30 cellular contexts compared by ENCODE assay signal in genomic region chr19:41916033-41916424, GRCh38. TPM values are rescaled to one million over a fixed set of nuclear protein-coding genes. Genes with fewer than 3 reads are reported as not detected.
DNase-seq lines count a peak whose midpoint lies in the region; ATAC-seq and TF ChIP-seq lines count a peak whose summit lies in the region.
"Had no signal": no experiment of that assay in that cellular context is flagged by ENCODE, and none has a peak within 500 bp of the region (broad histone marks: within the 10 kb centered on the region; RNA-seq: fewer than 3 reads in every experiment).

No MANE protein-coding gene starts in this region.

- no peak for DNase-seq in activated CD8-positive, alpha-beta T cell treated with anti-CD3 and anti-CD28 coated beads for 36 hours
- no peak for DNase-seq in activated CD8-positive, alpha-beta T cell treated with anti-CD3 and anti-CD28 coated beads, Interleukin-2, amount 10 ng/mL, durations not matched to agents 7 days and 5 days
- no peak for DNase-seq in trophoblast cell
- DNase-seq in HPDE6-E6E7 (ENCODE audit: extremely low spot score): no peak
- DNase-seq: activated CD4-positive, alpha-beta T cell treated with anti-CD3 and anti-CD28 coated beads for 4 hours; activated effector memory CD4-positive, alpha-beta T cell treated with Interleukin-2 at 50 U/mL for 16 hours; esophagus squamous epithelium; foreskin keratinocyte; head of caudate nucleus; islet precursor cell; left ventricle myocardium inferior; mesendoderm; MV-4-11; NCI-H1436 treated with DMSO at 0.1 percent for 48 hours; NCI-H82; SIG-M5; stimulated activated CD4-positive, alpha-beta T cell treated with anti-CD3 and anti-CD28 coated beads, Interleukin-1b, Interleukin-23, amount 100 ng/mL, for 48 hours; stimulated activated naive CD4-positive, alpha-beta T cell treated with Interleukin-2 at 50 U/mL for 16 hours; T-helper 9 cell had no signal

- H4K8ac ChIP-seq in trophoblast cell (ENCODE audit: low read depth, low read length): no peak overlapping the region

- WGBS in trophoblast cell (ENCODE audit: extremely low coverage, insufficient coverage, insufficient read length): no CpG with 5 or more reads among the region's 13 CpGs

- H2BK12ac ChIP-seq in trophoblast cell (ENCODE audit: low read length): no peak overlapping the region

- H3K4me1 ChIP-seq in trophoblast cell (ENCODE audit: control insufficient read depth in 1 of 2, insufficient read depth in 2 of 2, low read length in 2 of 2): no peaks in the 10 kb centered on the region
- H3K4me1 ChIP-seq: foreskin keratinocyte, HAP-1 had no signal

- H3K9me2 ChIP-seq in SU-DHL-6 (replicated peaks; ENCODE audit: insufficient read depth, low read length): no peaks in the 10 kb centered on the region

- intact Hi-C loops in activated CD8-positive, alpha-beta T cell treated with anti-CD3 and anti-CD28 coated beads for 36 hours (cut with micrococcal nuclease): no loop called here

- no peak overlapping the region for H3K14ac ChIP-seq in trophoblast cell (ENCODE audit: low read length)

- H3K4me1 Mint-ChIP-seq in activated CD8-positive, alpha-beta T cell treated with anti-CD3 and anti-CD28 coated beads for 36 hours (ENCODE audit: low read depth): peaks cover 24% of the 10 kb centered on the region
- peaks cover 6% of the 10 kb centered on the region for H3K4me1 Mint-ChIP-seq in activated CD8-positive, alpha-beta T cell treated with anti-CD3 and anti-CD28 coated beads, Interleukin-2, amount 10 ng/mL, durations not matched to agents 7 days and 5 days (ENCODE audit: low read depth)

- no peak for TF ChIP-seq CTCF in activated CD8-positive, alpha-beta T cell treated with anti-CD3 and anti-CD28 coated beads for 36 hours (IDR thresholded peaks at IDR 0.05)
- TF ChIP-seq CTCF in SU-DHL-6 (IDR thresholded peaks at IDR 0.05; ENCODE audit: insufficient read depth, low read length, poor library complexity, severe bottlenecking): no peak

- H3K27me3 Mint-ChIP-seq in activated CD8-positive, alpha-beta T cell treated with anti-CD3 and anti-CD28 coated beads for 36 hours: peaks cover 20% of the 10 kb centered on the region
- peaks cover 24% of the 10 kb centered on the region for H3K27me3 Mint-ChIP-seq in activated CD8-positive, alpha-beta T cell treated with anti-CD3 and anti-CD28 coated beads, Interleukin-2, amount 10 ng/mL, durations not matched to agents 7 days and 5 days (ENCODE audit: low read depth)

- H2AFZ ChIP-seq in SU-DHL-6 (ENCODE audit: low read depth, low read length, severe bottlenecking) (no peak overlapping the region), trophoblast cell (ENCODE audit: insufficient read depth, low read length, poor library complexity) (no peak overlapping the region)

- H3K4me3 ChIP-seq in SU-DHL-6 (ENCODE audit: insufficient read depth, low read length, poor library complexity, severe bottlenecking) (peak overlapping the region; percentile 73), trophoblast cell (ENCODE audit: low read depth, low read length) (peak overlapping the region; percentile 33)
- H3K4me3 ChIP-seq: esophagus squamous epithelium, HAP-1, left ventricle myocardium inferior, suprapubic skin had no signal

- H3K79me2 ChIP-seq in SU-DHL-6 (ENCODE audit: insufficient read depth, low read length) (peaks cover 53% of the 10 kb centered on the region), trophoblast cell (ENCODE audit: control insufficient read depth, insufficient read depth, low read length, poor library complexity) (no peaks in the 10 kb centered on the region)

- H3K23ac ChIP-seq in trophoblast cell (ENCODE audit: low read length): peak overlapping the region; percentile 77

- H4K91ac ChIP-seq in trophoblast cell (ENCODE audit: low read depth, low read length): no peak overlapping the region

- H3K4me2 ChIP-seq in SU-DHL-6 (ENCODE audit: low read depth, low read length, poor library complexity, severe bottlenecking) (peak overlapping the region; percentile 98), trophoblast cell (ENCODE audit: low read length) (no peak overlapping the region)

- H3K4me3 Mint-ChIP-seq in activated CD8-positive, alpha-beta T cell treated with anti-CD3 and anti-CD28 coated beads for 36 hours: no peak overlapping the region
- no peak overlapping the region for H3K4me3 Mint-ChIP-seq in activated CD8-positive, alpha-beta T cell treated with anti-CD3 and anti-CD28 coated beads, Interleukin-2, amount 10 ng/mL, durations not matched to agents 7 days and 5 days

- no peaks in the 10 kb centered on the region for H3K9me3 ChIP-seq in SU-DHL-6 (ENCODE audit: insufficient read depth, low read length)
- peaks cover 36% of the 10 kb centered on the region for H3K9me3 ChIP-seq in trophoblast cell (ENCODE audit: insufficient read depth, low read depth, low read length)
- H3K9me3 ChIP-seq: esophagus squamous epithelium, HAP-1, left ventricle myocardium inferior, neutrophil, suprapubic skin had no signal

- no peak overlapping the region for H4K12ac ChIP-seq in trophoblast cell (ENCODE audit: low read depth, low read length)

- H3K27me3 ChIP-seq in SU-DHL-6 (ENCODE audit: low read length) (no peaks in the 10 kb centered on the region), trophoblast cell (ENCODE audit: insufficient read depth, low read length) (peaks cover 68% of the 10 kb centered on the region)

- H3K9me3 Mint-ChIP-seq in activated CD8-positive, alpha-beta T cell treated with anti-CD3 and anti-CD28 coated beads for 36 hours: no peaks in the 10 kb centered on the region
- H3K9me3 Mint-ChIP-seq in activated CD8-positive, alpha-beta T cell treated with anti-CD3 and anti-CD28 coated beads, Interleukin-2, amount 10 ng/mL, durations not matched to agents 7 days and 5 days (ENCODE audit: insufficient read depth): no peaks in the 10 kb centered on the region
- H3K9me3 Mint-ChIP-seq: activated naive CD4-positive, alpha-beta T cell treated with anti-CD3 and anti-CD28 coated beads, Interleukin-2, amount 50 U/mL, for 72 hours had no signal

- no peak overlapping the region for H2BK120ac ChIP-seq in trophoblast cell (ENCODE audit: insufficient read depth, low read length, poor library complexity)

- H3K27ac Mint-ChIP-seq in activated CD8-positive, alpha-beta T cell treated with anti-CD3 and anti-CD28 coated beads for 36 hours: no peak overlapping the region
- H3K27ac Mint-ChIP-seq in activated CD8-positive, alpha-beta T cell treated with anti-CD3 and anti-CD28 coated beads, Interleukin-2, amount 10 ng/mL, durations not matched to agents 7 days and 5 days: no peak overlapping the region
- H3K27ac Mint-ChIP-seq: activated naive CD4-positive, alpha-beta T cell treated with anti-CD3 and anti-CD28 coated beads, Interleukin-2, amount 50 U/mL, for 72 hours had no signal

- no peak overlapping the region for H3K4ac ChIP-seq in trophoblast cell (ENCODE audit: low read depth, low read length)

- peak overlapping the region; percentile 100 for H3K9ac ChIP-seq in SU-DHL-6 (ENCODE audit: low read length)
- H3K9ac ChIP-seq in trophoblast cell (ENCODE audit: low read length): no peak overlapping the region

- H3K36me3 ChIP-seq in SU-DHL-6 (ENCODE audit: low read length) (no peaks in the 10 kb centered on the region), trophoblast cell (ENCODE audit: control insufficient read depth in 1 of 2, insufficient read depth in 2 of 2, low read length in 2 of 2) (no peaks in the 10 kb centered on the region)
- H3K36me3 ChIP-seq: esophagus squamous epithelium, HAP-1, left ventricle myocardium inferior, neutrophil, suprapubic skin had no signal

- peak; percentile 16 for ATAC-seq in activated CD8-positive, alpha-beta T cell treated with anti-CD3 and anti-CD28 coated beads for 36 hours
- no peak for ATAC-seq in activated CD8-positive, alpha-beta T cell treated with anti-CD3 and anti-CD28 coated beads, Interleukin-2, amount 10 ng/mL, durations not matched to agents 7 days and 5 days
- no peak for ATAC-seq in GM18861 (IDR thresholded peaks at IDR 0.05; ENCODE audit: unreplicated experiment)
- ATAC-seq: foreskin keratinocyte, right cardiac atrium had no signal

- H3K27ac ChIP-seq in SU-DHL-6 (ENCODE audit: low read depth, low read length) (peak overlapping the region; percentile 99), trophoblast cell (ENCODE audit: low read depth, low read length) (no peak overlapping the region)
- H3K27ac ChIP-seq: esophagus squamous epithelium, foreskin keratinocyte, left ventricle myocardium inferior, neutrophil, suprapubic skin, VCaP had no signal

- no peak overlapping the region for H2AK5ac ChIP-seq in trophoblast cell (ENCODE audit: low read length)

- H4K20me1 ChIP-seq in SU-DHL-6 (ENCODE audit: low read depth, low read length): no peaks in the 10 kb centered on the region

- H3K18ac ChIP-seq in trophoblast cell (ENCODE audit: low read length): no peak overlapping the region

- POLR2A ChIA-PET in activated CD8-positive, alpha-beta T cell treated with anti-CD3 and anti-CD28 coated beads for 36 hours (lab: Charles Lee): interaction anchor here (0.7 to 0.9 kb wide), 2 partner anchors 11 to 56 kb away, joined by 3 to 4 read pairs; partner anchors contain the start of gene RPS19
- POLR2A ChIA-PET in activated CD8-positive, alpha-beta T cell treated with anti-CD3 and anti-CD28 coated beads, Interleukin-2, amount 10 ng/mL, durations not matched to agents 7 days and 5 days (lab: Charles Lee): no interaction called here

- CTCF ChIA-PET in activated CD8-positive, alpha-beta T cell treated with anti-CD3 and anti-CD28 coated beads for 36 hours (lab: Charles Lee): no interaction called here
- CTCF ChIA-PET in activated CD8-positive, alpha-beta T cell treated with anti-CD3 and anti-CD28 coated beads, Interleukin-2, amount 10 ng/mL, durations not matched to agents 7 days and 5 days (lab: Charles Lee): no interaction called here

- no peak overlapping the region for H2BK5ac ChIP-seq in trophoblast cell (ENCODE audit: low read depth, low read length, poor library complexity)

- H3K79me1 ChIP-seq in trophoblast cell (ENCODE audit: low read length): no peaks in the 10 kb centered on the region

- no peaks in the 10 kb centered on the region for H3K36me3 Mint-ChIP-seq in activated CD8-positive, alpha-beta T cell treated with anti-CD3 and anti-CD28 coated beads for 36 hours (ENCODE audit: low read depth)
- no peaks in the 10 kb centered on the region for H3K36me3 Mint-ChIP-seq in activated CD8-positive, alpha-beta T cell treated with anti-CD3 and anti-CD28 coated beads, Interleukin-2, amount 10 ng/mL, durations not matched to agents 7 days and 5 days (ENCODE audit: low read depth)
- H3K36me3 Mint-ChIP-seq: activated naive CD4-positive, alpha-beta T cell treated with anti-CD3 and anti-CD28 coated beads, Interleukin-2, amount 50 U/mL, for 72 hours had no signal

- peaks cover 39% of the 10 kb centered on the region for H3F3A ChIP-seq in SU-DHL-6 (ENCODE audit: insufficient read depth)

RNA-seq across cellular contexts. Expression of gene ERFL, which starts 12.2 kb away (rescaled TPM):
- total RNA-seq in activated CD8-positive, alpha-beta T cell treated with anti-CD3 and anti-CD28 coated beads for 36 hours: 1 to 10 TPM; 1.5 to 1.6 TPM
- 1 to 10 TPM in 1 of 2 experiments, under 1 TPM in 1; 0.84 to 1.1 TPM for total RNA-seq in activated CD8-positive, alpha-beta T cell treated with anti-CD3 and anti-CD28 coated beads, Interleukin-2, amount 10 ng/mL, durations not matched to agents 7 days and 5 days
- 0.27 and 0.31 TPM in 2 replicates for polyA plus RNA-seq in trophoblast cell (2013)
- total RNA-seq: cerebellum, dermis microvascular lymphatic vessel endothelial cell, esophagus squamous epithelium, foreskin keratinocyte, left ventricle myocardium inferior, NCI-H460 had no signal

RNA-seq across cellular contexts. Expression of gene ARHGEF1, which starts 33.0 kb away (rescaled TPM):
- total RNA-seq in activated CD8-positive, alpha-beta T cell treated with anti-CD3 and anti-CD28 coated beads for 36 hours: 100 to 1,000 TPM; 307 to 308 TPM
- total RNA-seq in activated CD8-positive, alpha-beta T cell treated with anti-CD3 and anti-CD28 coated beads, Interleukin-2, amount 10 ng/mL, durations not matched to agents 7 days and 5 days: 100 to 1,000 TPM; 515 to 537 TPM
- polyA plus RNA-seq in trophoblast cell (2013): 65.5 and 67.8 TPM in 2 replicates

RNA-seq across cellular contexts. Expression of gene CD79A, which starts 39.0 kb away (rescaled TPM):
- total RNA-seq in activated CD8-positive, alpha-beta T cell treated with anti-CD3 and anti-CD28 coated beads for 36 hours: 10 to 100 TPM; 19.3 to 21.0 TPM
- 10 to 100 TPM; 17.4 to 21.5 TPM for total RNA-seq in activated CD8-positive, alpha-beta T cell treated with anti-CD3 and anti-CD28 coated beads, Interleukin-2, amount 10 ng/mL, durations not matched to agents 7 days and 5 days
- polyA plus RNA-seq in trophoblast cell (2013): 0.17 and 0.31 TPM in 2 replicates
- total RNA-seq: cerebellum, left ventricle myocardium inferior, NCI-H460 had no signal

RNA-seq across cellular contexts. Expression of gene RABAC1, which starts 43.1 kb away (rescaled TPM):
- total RNA-seq in activated CD8-positive, alpha-beta T cell treated with anti-CD3 and anti-CD28 coated beads for 36 hours: 10 to 100 TPM; 49.6 to 52.4 TPM
- 10 to 100 TPM; 63.0 to 63.4 TPM for total RNA-seq in activated CD8-positive, alpha-beta T cell treated with anti-CD3 and anti-CD28 coated beads, Interleukin-2, amount 10 ng/mL, durations not matched to agents 7 days and 5 days
- polyA plus RNA-seq in trophoblast cell (2013): 169 and 176 TPM in 2 replicates

RNA-seq across cellular contexts. Expression of gene RPS19, which starts 56.0 kb away (rescaled TPM):
- total RNA-seq in activated CD8-positive, alpha-beta T cell treated with anti-CD3 and anti-CD28 coated beads for 36 hours: 1,000 to 10,000 TPM; 3,454 to 3,479 TPM
- total RNA-seq in activated CD8-positive, alpha-beta T cell treated with anti-CD3 and anti-CD28 coated beads, Interleukin-2, amount 10 ng/mL, durations not matched to agents 7 days and 5 days: 1,000 to 10,000 TPM; 3,024 to 3,056 TPM
- 2,902 and 2,904 TPM in 2 replicates for polyA plus RNA-seq in trophoblast cell (2013)
